26 cellular contexts compared by ENCODE assay signal in genomic region chr2:15389326-15389700, GRCh38.
"Had no signal": no experiment of that assay in that cellular context is flagged by ENCODE, and none has a peak within 500 bp of the region (broad histone marks: within the 10 kb centered on the region; RNA-seq: fewer than 3 reads in every experiment).

No MANE protein-coding gene starts in this region.

- H3K9me3 Mint-ChIP-seq: natural killer cell treated with Interleukin-12 subunit alpha and Interleukin-12 subunit beta and Interleukin-15 and Interleukin-18, amount 100 ng/mL, for 72 hours; neural crest cell; stimulated activated effector memory CD8-positive, alpha-beta T cell treated with anti-CD3 and anti-CD28 coated beads, Interleukin-12 subunit alpha, Interleukin-12 subunit beta, amount 100 ng/mL, for 72 hours; stimulated activated naive CD8-positive, alpha-beta T cell treated with anti-CD3 and anti-CD28 coated beads, Interleukin-15, Interleukin-2, amounts not matched to agents 100 ng/mL and 50 ng/mL, for 24 hours; type B pancreatic cell had no signal

- H3K4me1 ChIP-seq: heart right ventricle, left ventricle myocardium inferior, spleen, tibial nerve, uterus had no signal

- H3K9me3 ChIP-seq: heart right ventricle, mucosa of descending colon, ovary, spleen, tibial nerve, uterus had no signal

- H3K27ac Mint-ChIP-seq: naive thymus-derived CD4-positive, alpha-beta T cell; natural killer cell treated with Interleukin-12 subunit alpha and Interleukin-12 subunit beta and Interleukin-15 and Interleukin-18, amount 100 ng/mL, for 72 hours; progenitor cell of endocrine pancreas; stimulated activated effector memory CD8-positive, alpha-beta T cell treated with anti-CD3 and anti-CD28 coated beads, Interleukin-12 subunit alpha, Interleukin-12 subunit beta, amount 100 ng/mL, for 72 hours; stimulated activated naive CD8-positive, alpha-beta T cell treated with anti-CD3 and anti-CD28 coated beads, Interleukin-15, Interleukin-2, amounts not matched to agents 100 ng/mL and 50 ng/mL, for 24 hours; type B pancreatic cell had no signal

- H3K79me2 ChIP-seq: hepatocyte had no signal

- H2AFZ ChIP-seq: hepatocyte had no signal

- ATAC-seq: mucosa of descending colon; naive thymus-derived CD4-positive, alpha-beta T cell; natural killer cell treated with Interleukin-12 subunit alpha and Interleukin-12 subunit beta and Interleukin-15 and Interleukin-18, amount 100 ng/mL, for 72 hours; right cardiac atrium; sciatic nerve; stimulated activated effector memory CD8-positive, alpha-beta T cell treated with anti-CD3 and anti-CD28 coated beads, Interleukin-12 subunit alpha, Interleukin-12 subunit beta, amount 100 ng/mL, for 72 hours had no signal

- DNase-seq: heart right ventricle; islet precursor cell; left ventricle myocardium inferior; midbrain; mucosa of descending colon; naive thymus-derived CD4-positive, alpha-beta T cell; nucleus accumbens; ovary; retina; right cardiac atrium; spleen; stimulated activated CD4-positive, alpha-beta T cell treated with anti-CD3 and anti-CD28 coated beads, Interleukin-4, amount 100 ng/mL, for 24 hours; stimulated activated naive CD4-positive, alpha-beta T cell; substantia nigra; uterus had no signal

- H3K4me3 ChIP-seq: heart right ventricle, hepatocyte, left ventricle myocardium inferior, lung, mucosa of descending colon, ovary, skin epidermis, spleen, tibial nerve, uterus had no signal

- H3K4me1 Mint-ChIP-seq: stimulated activated effector memory CD8-positive, alpha-beta T cell treated with anti-CD3 and anti-CD28 coated beads, Interleukin-12 subunit alpha, Interleukin-12 subunit beta, amount 100 ng/mL, for 72 hours had no signal

- H3K4me3 Mint-ChIP-seq: naive thymus-derived CD4-positive, alpha-beta T cell; natural killer cell treated with Interleukin-12 subunit alpha and Interleukin-12 subunit beta and Interleukin-15 and Interleukin-18, amount 100 ng/mL, for 72 hours; neural crest cell; stimulated activated effector memory CD8-positive, alpha-beta T cell treated with anti-CD3 and anti-CD28 coated beads, Interleukin-12 subunit alpha, Interleukin-12 subunit beta, amount 100 ng/mL, for 72 hours; stimulated activated naive CD8-positive, alpha-beta T cell treated with anti-CD3 and anti-CD28 coated beads, Interleukin-15, Interleukin-2, amounts not matched to agents 100 ng/mL and 50 ng/mL, for 24 hours; type B pancreatic cell had no signal

- H3K27me3 Mint-ChIP-seq: naive thymus-derived CD4-positive, alpha-beta T cell; natural killer cell treated with Interleukin-12 subunit alpha and Interleukin-12 subunit beta and Interleukin-15 and Interleukin-18, amount 100 ng/mL, for 72 hours; progenitor cell of endocrine pancreas; stimulated activated naive CD8-positive, alpha-beta T cell treated with anti-CD3 and anti-CD28 coated beads, Interleukin-15, Interleukin-2, amounts not matched to agents 100 ng/mL and 50 ng/mL, for 24 hours; type B pancreatic cell had no signal

- H3K4me2 ChIP-seq: hepatocyte had no signal

- H3K36me3 ChIP-seq: ovary, uterus had no signal

- H3K27ac ChIP-seq: heart right ventricle, hepatocyte, left ventricle myocardium inferior, ovary, skin epidermis, spleen, tibial nerve, uterus had no signal

- H3K27me3 ChIP-seq: heart right ventricle, hepatocyte, ovary, spleen, tibial nerve, uterus had no signal
